Comparison of ENCODE assay signal across 7 cellular contexts in the genomic region with DNA sequence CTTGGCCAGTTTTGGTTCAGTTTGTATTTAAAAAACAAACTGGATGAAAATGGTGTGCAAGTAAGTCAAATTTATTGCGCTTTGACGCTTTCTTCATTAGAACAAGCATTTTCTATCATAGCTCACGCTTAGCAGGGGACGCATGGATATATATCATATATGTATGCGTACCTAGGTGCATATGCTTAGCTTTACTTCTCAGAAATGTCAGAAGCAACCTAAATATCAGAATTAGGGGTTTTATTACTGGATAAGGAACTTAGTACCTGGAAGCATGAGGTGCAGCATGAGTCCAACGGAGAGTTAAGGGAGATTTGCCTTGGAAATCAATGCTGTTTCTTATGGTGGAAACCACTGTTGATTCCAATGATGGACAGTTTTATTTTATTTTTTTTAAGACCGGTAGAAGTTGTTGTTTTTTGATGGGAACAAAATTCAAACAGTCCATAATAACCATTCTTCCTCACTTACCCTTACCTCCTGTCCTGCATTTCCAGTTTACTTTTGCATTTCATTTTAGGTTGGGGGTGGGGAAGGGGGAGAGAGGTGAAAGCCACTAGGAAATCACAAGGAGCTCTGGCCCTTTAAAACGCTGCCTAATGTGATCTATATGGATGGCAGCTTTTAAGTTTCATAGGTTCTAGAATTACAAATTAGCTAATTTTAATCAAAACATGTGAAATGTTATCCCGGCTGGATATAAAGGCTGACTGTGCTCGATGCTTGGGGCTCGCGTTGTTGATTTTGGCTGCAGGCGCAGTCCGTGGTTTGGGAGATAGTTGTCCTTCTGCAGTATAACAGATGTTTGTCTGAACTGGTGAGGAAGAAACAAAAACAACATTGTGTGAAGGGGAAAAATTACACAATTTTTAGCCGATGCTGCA. TPM values are rescaled to one million over a fixed set of nuclear protein-coding genes. Genes with fewer than 3 reads are reported as not detected.
DNase-seq lines count a peak whose midpoint lies in the region; ATAC-seq and TF ChIP-seq lines count a peak whose summit lies in the region.

No MANE protein-coding gene starts in this region.

- peaks cover 28% of the 10 kb centered on the region for H3K27me3 Mint-ChIP-seq in activated CD8-positive, alpha-beta T cell treated with anti-CD3 and anti-CD28 coated beads for 36 hours

- CTCF ChIA-PET in HEK293 (lab: Yijun Ruan, JAX), result interaction anchor here (0.6 to 4.7 kb wide), 14 partner anchors 12 to 307 kb away, joined by 3 to 21 read pairs (median 4); partner anchors contain the start of gene PDSS2
- CTCF ChIA-PET in activated CD8-positive, alpha-beta T cell treated with anti-CD3 and anti-CD28 coated beads for 36 hours (lab: Charles Lee), result interaction anchor here (1.5 to 2.2 kb wide), 2 partner anchors 11 to 174 kb away, joined by 3 to 7 read pairs; no protein-coding TSS in a partner anchor

- POLR2A ChIA-PET in HEK293 (lab: Yijun Ruan, JAX), result interaction anchor here (0.9 to 9.4 kb wide), 10 partner anchors 12 to 174 kb away, joined by 3 to 104 read pairs (median 5); partner anchors contain the start of gene PDSS2
- POLR2A ChIA-PET in activated CD8-positive, alpha-beta T cell treated with anti-CD3 and anti-CD28 coated beads for 36 hours (lab: Charles Lee), result interaction anchor here (1.1 to 1.5 kb wide), 3 partner anchors 31 to 376 kb away, joined by 3 to 5 read pairs (median 5); partner anchors contain the start of genes BEND3 and PDSS2

- TF ChIP-seq CTCF in HEK293 (tag by site-specific recombination; IDR thresholded peaks at IDR 0.05), result no peak
- no peak for TF ChIP-seq CTCF in activated CD8-positive, alpha-beta T cell treated with anti-CD3 and anti-CD28 coated beads for 36 hours (IDR thresholded peaks at IDR 0.05)

- no peaks in the 10 kb centered on the region for H3K36me3 ChIP-seq in HEK293 (ENCODE audit: control insufficient read depth in 2 of 2, insufficient read depth in 1 of 2, low read length in 2 of 2)

- H3K4me1 Mint-ChIP-seq in activated CD8-positive, alpha-beta T cell treated with anti-CD3 and anti-CD28 coated beads for 36 hours (ENCODE audit: low read depth), result peaks cover 15% of the 10 kb centered on the region
- H3K4me1 Mint-ChIP-seq in stimulated activated effector memory CD8-positive, alpha-beta T cell treated with anti-CD3 and anti-CD28 coated beads, Interleukin-12 subunit alpha, Interleukin-12 subunit beta, amount 100 ng/mL, for 72 hours, result peaks cover 23% of the 10 kb centered on the region

- peak overlapping the region; percentile 76 for H3K4me3 Mint-ChIP-seq in activated CD8-positive, alpha-beta T cell treated with anti-CD3 and anti-CD28 coated beads for 36 hours
- H3K4me3 Mint-ChIP-seq in stimulated activated effector memory CD8-positive, alpha-beta T cell treated with anti-CD3 and anti-CD28 coated beads, Interleukin-12 subunit alpha, Interleukin-12 subunit beta, amount 100 ng/mL, for 72 hours, result peak overlapping the region; percentile 87

- H3K9me3 Mint-ChIP-seq in activated CD8-positive, alpha-beta T cell treated with anti-CD3 and anti-CD28 coated beads for 36 hours, result no peaks in the 10 kb centered on the region
- H3K9me3 Mint-ChIP-seq in stimulated activated effector memory CD8-positive, alpha-beta T cell treated with anti-CD3 and anti-CD28 coated beads, Interleukin-12 subunit alpha, Interleukin-12 subunit beta, amount 100 ng/mL, for 72 hours, result no peaks in the 10 kb centered on the region

- peak overlapping the region; percentile 88 for H3K4me3 ChIP-seq in HEK293 (ENCODE audit: low read depth, low read length)

- H3K4me1 ChIP-seq in HEK293 (ENCODE audit: control insufficient read depth, insufficient read depth, low read length), result peaks cover 43% of the 10 kb centered on the region

- ATAC-seq in activated CD8-positive, alpha-beta T cell treated with anti-CD3 and anti-CD28 coated beads for 36 hours, result no peak
- ATAC-seq in left cardiac atrium, result peak in 1 of 2 donors; percentile 51
- ATAC-seq in stimulated activated effector memory CD8-positive, alpha-beta T cell treated with anti-CD3 and anti-CD28 coated beads, Interleukin-12 subunit alpha, Interleukin-12 subunit beta, amount 100 ng/mL, for 72 hours, result no peak
- ATAC-seq in GM21723 (IDR thresholded peaks at IDR 0.05; ENCODE audit: unreplicated experiment), result no peak
- ATAC-seq in GM19035 (IDR thresholded peaks at IDR 0.05; ENCODE audit: unreplicated experiment), result no peak

- H3K9me3 ChIP-seq in HEK293 (ENCODE audit: control insufficient read depth, insufficient read depth, low read depth, low read length), result no peaks in the 10 kb centered on the region

- H3K36me3 Mint-ChIP-seq in activated CD8-positive, alpha-beta T cell treated with anti-CD3 and anti-CD28 coated beads for 36 hours (ENCODE audit: low read depth), result no peaks in the 10 kb centered on the region
- no peaks in the 10 kb centered on the region for H3K36me3 Mint-ChIP-seq in stimulated activated effector memory CD8-positive, alpha-beta T cell treated with anti-CD3 and anti-CD28 coated beads, Interleukin-12 subunit alpha, Interleukin-12 subunit beta, amount 100 ng/mL, for 72 hours

- H3K27ac Mint-ChIP-seq in activated CD8-positive, alpha-beta T cell treated with anti-CD3 and anti-CD28 coated beads for 36 hours, result no peak overlapping the region
- H3K27ac Mint-ChIP-seq in stimulated activated effector memory CD8-positive, alpha-beta T cell treated with anti-CD3 and anti-CD28 coated beads, Interleukin-12 subunit alpha, Interleukin-12 subunit beta, amount 100 ng/mL, for 72 hours, result no peak overlapping the region

- intact Hi-C loops in activated CD8-positive, alpha-beta T cell treated with anti-CD3 and anti-CD28 coated beads for 36 hours (cut with micrococcal nuclease), result no loop called here
- intact Hi-C loops in left cardiac atrium (cut with DNase I), result loop anchor here in 1 of 2 donors (5.0 kb wide), 1 partner anchor 160 kb away; no protein-coding TSS in a partner anchor

- peak overlapping the region; percentile 94 for H3K27ac ChIP-seq in HEK293 (ENCODE audit: extremely low read depth, low read depth, low read length)

- no peak for DNase-seq in activated CD8-positive, alpha-beta T cell treated with anti-CD3 and anti-CD28 coated beads for 36 hours
- peak; percentile 59 for DNase-seq in left cardiac atrium
- no peak for DNase-seq in stimulated activated effector memory CD8-positive, alpha-beta T cell treated with anti-CD3 and anti-CD28 coated beads, Interleukin-12 subunit alpha, Interleukin-12 subunit beta, amount 100 ng/mL, for 72 hours (ENCODE audit: low spot score in 2 of 2)
- DNase-seq in NCI-H2227 (lab: John Stamatoyannopoulos, UW; ENCODE audit: unreplicated experiment), result no peak

TF ChIP-seq in HEK293, 187 proteins besides CTCF, POLR2A, EP300 and RAD21 (continues in another document):
- TF ChIP-seq, protein P1, sequence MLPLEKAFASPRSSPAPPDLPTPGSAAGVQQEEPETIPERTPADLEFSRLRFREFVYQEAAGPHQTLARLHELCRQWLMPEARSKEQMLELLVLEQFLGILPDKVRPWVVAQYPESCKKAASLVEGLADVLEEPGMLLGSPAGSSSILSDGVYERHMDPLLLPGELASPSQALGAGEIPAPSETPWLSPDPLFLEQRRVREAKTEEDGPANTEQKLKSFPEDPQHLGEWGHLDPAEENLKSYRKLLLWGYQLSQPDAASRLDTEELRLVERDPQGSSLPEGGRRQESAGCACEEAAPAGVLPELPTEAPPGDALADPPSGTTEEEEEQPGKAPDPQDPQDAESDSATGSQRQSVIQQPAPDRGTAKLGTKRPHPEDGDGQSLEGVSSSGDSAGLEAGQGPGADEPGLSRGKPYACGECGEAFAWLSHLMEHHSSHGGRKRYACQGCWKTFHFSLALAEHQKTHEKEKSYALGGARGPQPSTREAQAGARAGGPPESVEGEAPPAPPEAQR (tag by site-specific recombination; IDR thresholded peaks at IDR 0.05), result peak; percentile 52; the same call in 1 of the 2 replicates
- TF ChIP-seq ZNF37A (tag by site-specific recombination; IDR thresholded peaks at IDR 0.05) (no peak), ZNF311 (tag by site-specific recombination; IDR thresholded peaks at IDR 0.05; ENCODE audit: borderline replicate concordance) (no peak), ZNF416 (tag by site-specific recombination; IDR thresholded peaks at IDR 0.05) (no peak), ZBTB1 (tag by site-specific recombination; IDR thresholded peaks at IDR 0.05) (no peak), KLF16 (tag by site-specific recombination; IDR thresholded peaks at IDR 0.05) (peak; percentile 54), ZBTB7A (tag by site-specific recombination; IDR thresholded peaks at IDR 0.05; ENCODE audit: low read depth) (0 out of 2 replicates have a peak, but pooled peaks have one; percentile 66), ZNF473 (tag by site-specific recombination; IDR thresholded peaks at IDR 0.05) (no peak), ZNF391 (tag by site-specific recombination; IDR thresholded peaks at IDR 0.05; ENCODE audit: borderline replicate concordance, low read depth) (peak; percentile 67; the same call in 1 of the 2 replicates), GFI1B (tag by site-specific recombination; IDR thresholded peaks at IDR 0.05) (peak; percentile 82), OSR2 (tag by site-specific recombination; IDR thresholded peaks at IDR 0.05) (peak; percentile 96)
- TF ChIP-seq, protein P2, sequence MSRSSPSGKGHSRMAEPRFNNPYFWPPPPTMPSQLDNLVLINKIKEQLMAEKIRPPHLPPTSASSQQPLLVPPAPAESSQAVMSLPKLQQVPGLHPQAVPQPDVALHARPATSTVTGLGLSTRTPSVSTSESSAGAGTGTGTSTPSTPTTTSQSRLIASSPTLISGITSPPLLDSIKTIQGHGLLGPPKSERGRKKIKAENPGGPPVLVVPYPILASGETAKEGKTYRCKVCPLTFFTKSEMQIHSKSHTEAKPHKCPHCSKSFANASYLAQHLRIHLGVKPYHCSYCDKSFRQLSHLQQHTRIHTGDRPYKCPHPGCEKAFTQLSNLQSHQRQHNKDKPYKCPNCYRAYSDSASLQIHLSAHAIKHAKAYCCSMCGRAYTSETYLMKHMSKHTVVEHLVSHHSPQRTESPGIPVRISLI (tag by site-specific recombination; IDR thresholded peaks at IDR 0.05), result no peak
- TF ChIP-seq, protein P3, sequence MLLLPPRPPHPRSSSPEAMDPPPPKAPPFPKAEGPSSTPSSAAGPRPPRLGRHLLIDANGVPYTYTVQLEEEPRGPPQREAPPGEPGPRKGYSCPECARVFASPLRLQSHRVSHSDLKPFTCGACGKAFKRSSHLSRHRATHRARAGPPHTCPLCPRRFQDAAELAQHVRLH (tag by site-specific recombination; IDR thresholded peaks at IDR 0.05), result peak; percentile 88

RNA-seq across cellular contexts. Expression of gene SOBP, which starts 2.1 kb away (rescaled TPM):
- total RNA-seq in activated CD8-positive, alpha-beta T cell treated with anti-CD3 and anti-CD28 coated beads for 36 hours, result 1 to 10 TPM in 1 of 2 experiments, under 1 TPM in 1; 0.77 to 1.1 TPM
- total RNA-seq in left cardiac atrium, result 10 to 100 TPM; 13.6 to 14.4 TPM

RNA-seq across cellular contexts. Expression of gene PDSS2, which starts 32.7 kb away (rescaled TPM):
- total RNA-seq in activated CD8-positive, alpha-beta T cell treated with anti-CD3 and anti-CD28 coated beads for 36 hours, result 10 to 100 TPM; 13.2 to 14.8 TPM
- 10 to 100 TPM; 11.1 to 15.6 TPM for total RNA-seq in left cardiac atrium

Comparison
In these comparisons a context has a peak if more than half of its experiments do, and no peak if none do; other contexts are left out.
1. RNA of gene SOBP, which starts 2.1 kb away (total RNA-seq): 13.6 to 14.4 TPM in left cardiac atrium; 0.77 to 1.1 TPM in activated CD8-positive, alpha-beta T cell treated with anti-CD3 and anti-CD28 coated beads for 36 hours; every median in the first group is over 4 times any median in the second.